Comparison of ENCODE assay signal across 12 cellular contexts in the genomic region with DNA sequence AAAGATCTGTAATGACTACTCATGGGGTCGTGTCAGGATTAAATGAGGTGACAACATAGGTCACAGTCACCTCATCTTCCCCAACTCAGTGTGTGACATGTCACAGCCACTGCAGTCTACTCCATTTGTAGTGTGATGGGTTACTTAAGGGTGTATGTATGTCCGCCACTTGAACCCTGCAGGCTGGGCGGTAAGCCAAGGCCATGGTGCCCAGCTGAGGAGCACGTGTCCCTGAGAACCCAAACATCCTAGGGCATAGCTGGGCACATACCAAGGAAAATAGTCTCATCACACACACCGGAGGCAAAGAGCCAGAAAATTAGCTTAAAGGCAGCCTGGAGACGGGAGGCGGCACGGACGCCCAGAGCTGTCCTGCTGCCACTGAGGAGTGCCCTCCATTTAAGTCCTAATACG. TPM values are rescaled to one million over a fixed set of nuclear protein-coding genes. Genes with fewer than 3 reads are reported as not detected.
A peak's percentile ranks its signal among the peaks of the same experiment; 100 is the strongest.
DNase-seq lines count a peak whose midpoint lies in the region; ATAC-seq and TF ChIP-seq lines count a peak whose summit lies in the region.
"Had no signal": no experiment of that assay in that cellular context is flagged by ENCODE, and none has a peak within 500 bp of the region (broad histone marks: within the 10 kb centered on the region; RNA-seq: fewer than 3 reads in every experiment).

No MANE protein-coding gene starts in this region.

- no peaks in the 10 kb centered on the region for H3K36me3 ChIP-seq in esophagus (ENCODE audit: control insufficient read depth in 2 of 2, insufficient read depth in 2 of 2, low read length in 1 of 2)

- WGBS in esophagus, 2 donors, result 41 to 46% methylated on average over 10 of the region's 10 CpGs

- peak overlapping the region; percentile 89 for H3K27ac Mint-ChIP-seq in nephron progenitor cell
- H3K27ac Mint-ChIP-seq: dendritic cell treated with granulocyte-macrophage colony-stimulating factor and Interleukin-4, amounts not matched to agents 40 ng/mL and 50 ng/mL, for 4 days had no signal

- peak overlapping the region; percentile 77 to 96 for H3K27ac ChIP-seq in esophagus (ENCODE audit: low read depth in 2 of 2, low read length in 1 of 2)

- H3K27me3 Mint-ChIP-seq in nephron progenitor cell (ENCODE audit: low read depth, poor library complexity), result peaks cover 4% of the 10 kb centered on the region
- H3K27me3 Mint-ChIP-seq: dendritic cell treated with granulocyte-macrophage colony-stimulating factor and Interleukin-4, amounts not matched to agents 40 ng/mL and 50 ng/mL, for 4 days had no signal

- no peaks in the 10 kb centered on the region for H3K27me3 ChIP-seq in esophagus (ENCODE audit: control insufficient read depth in 1 of 2, insufficient read depth in 2 of 2, low read length in 2 of 2)

- no peak overlapping the region for H3K4me3 Mint-ChIP-seq in nephron progenitor cell
- H3K4me3 Mint-ChIP-seq: dendritic cell treated with granulocyte-macrophage colony-stimulating factor and Interleukin-4, amounts not matched to agents 40 ng/mL and 50 ng/mL, for 4 days had no signal

- H3K9me3 Mint-ChIP-seq in nephron progenitor cell, result no peaks in the 10 kb centered on the region
- H3K9me3 Mint-ChIP-seq: dendritic cell treated with granulocyte-macrophage colony-stimulating factor and Interleukin-4, amounts not matched to agents 40 ng/mL and 50 ng/mL, for 4 days had no signal

- peaks cover 8 to 20% of the 10 kb centered on the region in 2 donors for H3K4me1 ChIP-seq in esophagus (ENCODE audit: control insufficient read depth in 2 of 2, insufficient read depth in 2 of 2, low read length in 1 of 2)

- TF ChIP-seq CTCF in nephron progenitor cell (IDR thresholded peaks at IDR 0.05), result no peak

- no peak for ATAC-seq in HG02642 (IDR thresholded peaks at IDR 0.05; ENCODE audit: poor library complexity, unreplicated experiment)
- ATAC-seq in GM21390 (IDR thresholded peaks at IDR 0.05; ENCODE audit: unreplicated experiment), result no peak
- ATAC-seq in GM19324 (IDR thresholded peaks at IDR 0.05; ENCODE audit: low FRiP score, unreplicated experiment), result no peak
- no peak for ATAC-seq in GM19023 (IDR thresholded peaks at IDR 0.05; ENCODE audit: unreplicated experiment)

- H3K9me3 ChIP-seq in esophagus (ENCODE audit: control insufficient read depth in 2 of 2, insufficient read depth in 1 of 2, low read depth in 1 of 2, low read length in 1 of 2), result no peaks in the 10 kb centered on the region

- DNase-seq in Ammon's horn (ENCODE audit: low spot score) (peak; percentile 46), NCI-H1092 treated with DMSO at 0.1 percent for 48 hours (lab: John Stamatoyannopoulos, UW) (peak; percentile 65), nephron progenitor cell (no peak)
- DNase-seq: activated CD8-positive, alpha-beta memory T cell treated with anti-CD3 and anti-CD28 coated beads, Interleukin-2, amount 50 U/mL, for 4 hours; Calu3; NCI-H2107 had no signal

- peaks cover 17% of the 10 kb centered on the region for H3K36me3 Mint-ChIP-seq in nephron progenitor cell (ENCODE audit: low read depth)

- no peak overlapping the region for H3K4me3 ChIP-seq in esophagus (ENCODE audit: low read depth in 1 of 2, low read length in 2 of 2)

- peaks cover 73% of the 10 kb centered on the region for H3K4me1 Mint-ChIP-seq in nephron progenitor cell

RNA-seq across cellular contexts. Expression of a gene that starts 8.2 kb away (rescaled TPM):
- 10 to 100 TPM; 11.8 to 15.8 TPM for polyA plus RNA-seq in esophagus

RNA-seq across cellular contexts. Expression of a gene that starts 17.8 kb away (rescaled TPM):
- polyA plus RNA-seq in esophagus, result 10 to 100 TPM; 30.1 to 32.9 TPM
